Comparison of ENCODE assay signal across 1 cellular context in genomic region chr7:74153736-74154135, GRCh38.
TF ChIP-seq lines count a peak whose summit lies in the region.

No MANE protein-coding gene starts in this region.

TF ChIP-seq in HCT116, 20 proteins besides CTCF, POLR2A, EP300 and RAD21 (continued from another document):
- TF ChIP-seq REST (IDR thresholded peaks at IDR 0.05; ENCODE audit: low read depth) (no peak), SRF (IDR thresholded peaks at IDR 0.05; ENCODE audit: low read depth) (no peak), YY1 (IDR thresholded peaks at IDR 0.05; ENCODE audit: extremely low read depth, insufficient replicate concordance, low read depth, low read length) (no peak)
